In genomic region chr16:5769513-5769912, GRCh38 we compare ENCODE assay signal across 27 cellular contexts.
"Had no signal": no experiment of that assay in that cellular context is flagged by ENCODE, and none has a peak within 500 bp of the region (broad histone marks: within the 10 kb centered on the region; RNA-seq: fewer than 3 reads in every experiment).

No MANE protein-coding gene starts in this region.

- H3K27me3 ChIP-seq: stomach, suprapubic skin, testis, thyroid gland, tibial artery, tibial nerve, transverse colon, upper lobe of left lung, upper lobe of right lung, uterus, vagina had no signal

- H3K27ac ChIP-seq: stomach, suprapubic skin, testis, thoracic aorta, thyroid gland, tibial artery, tibial nerve, transverse colon, upper lobe of left lung, upper lobe of right lung, uterus, vagina had no signal

- DNase-seq: stimulated activated CD4-positive, alpha-beta T cell treated with anti-CD3 and anti-CD28 coated beads, Interleukin-2, amount 100 ng/mL, for 48 hours; stimulated activated CD4-positive, alpha-beta T cell treated with anti-CD3 and anti-CD28 coated beads, Interleukin-4, amount 100 ng/mL, for 1 hour; stimulated activated CD4-positive, alpha-beta T cell treated with anti-CD3 and anti-CD28 coated beads, Interleukin-4, amount 100 ng/mL, for 24 hours; stimulated activated CD4-positive, alpha-beta T cell treated with anti-CD3 and anti-CD28 coated beads, Interleukin-4, amount 100 ng/mL, for 4 hours; stimulated activated CD8-positive, alpha-beta memory T cell treated with anti-CD3 and anti-CD28 coated beads, Interleukin-4, amount 100 ng/mL, for 48 hours; stimulated activated naive B cell treated with anti-CD40 and anti-IgM and Interleukin-4, amounts not matched to agents 10 μg/mL and 1 μg/mL and 100 μg/mL, for 72 hours; stimulated activated naive CD4-positive, alpha-beta T cell; stimulated activated naive CD4-positive, alpha-beta T cell treated with Interleukin-2 at 50 U/mL for 16 hours; stimulated activated naive CD8-positive, alpha-beta T cell treated with anti-CD3 and anti-CD28 coated beads, Interleukin-15, amount 100 ng/mL, for 72 hours; stimulated activated naive CD8-positive, alpha-beta T cell treated with anti-CD3 and anti-CD28 coated beads, Interleukin-15, Interleukin-2, amounts not matched to agents 100 U/mL and 50 U/mL, for 24 hours; stomach; substantia nigra; testis; thyroid gland; tibial artery; transverse colon; trophoblast cell; upper lobe of left lung; upper lobe of right lung; uterus had no signal

- ATAC-seq: stimulated activated effector memory CD8-positive, alpha-beta T cell treated with anti-CD3 and anti-CD28 coated beads, Interleukin-12 subunit alpha, Interleukin-12 subunit beta, amount 100 ng/mL, for 72 hours; stimulated activated memory B cell treated with anti-CD40 and anti-IgM and Interleukin-4, amounts not matched to agents 10 μg/mL and 1 μg/mL and 100 μg/mL, for 72 hours; stimulated activated naive B cell treated with anti-CD40 and anti-IgM and Interleukin-4, amounts not matched to agents 10 μg/mL and 1 μg/mL and 100 μg/mL, for 72 hours; stimulated activated naive CD8-positive, alpha-beta T cell treated with anti-CD3 and anti-CD28 coated beads, Interleukin-15, amount 100 ng/mL, for 72 hours; stimulated activated naive CD8-positive, alpha-beta T cell treated with anti-CD3 and anti-CD28 coated beads, Interleukin-15, Interleukin-2, amounts not matched to agents 100 U/mL and 50 U/mL, for 24 hours; upper lobe of right lung had no signal

- H3K4me3 ChIP-seq: stomach, suprapubic skin, testis, thoracic aorta, thyroid gland, tibial artery, tibial nerve, transverse colon, upper lobe of left lung, upper lobe of right lung, uterus, vagina had no signal

- H3K9me3 ChIP-seq: suprapubic skin, testis, thoracic aorta, thyroid gland, tibial artery, transverse colon, upper lobe of left lung, upper lobe of right lung, uterus, vagina had no signal

- H3K36me3 ChIP-seq: stomach, suprapubic skin, thoracic aorta, thyroid gland, tibial artery, tibial nerve, transverse colon, upper lobe of left lung, upper lobe of right lung, uterus, vagina had no signal

- H3K4me1 ChIP-seq: stomach, suprapubic skin, testis, thyroid gland, tibial artery, tibial nerve, transverse colon, upper lobe of left lung, upper lobe of right lung, uterus, vagina had no signal

- FAIRE-seq: urothelium cell line had no signal
